In genomic region chr1:75616436-75617433, GRCh38 we compare ENCODE assay signal across 9 cellular contexts. TPM values are rescaled to one million over a fixed set of nuclear protein-coding genes. Genes with fewer than 3 reads are reported as not detected.
A peak's percentile ranks its signal among the peaks of the same experiment; 100 is the strongest.
DNase-seq lines count a peak whose midpoint lies in the region; ATAC-seq, FAIRE-seq and TF ChIP-seq lines count a peak whose summit lies in the region.
"Had no signal": no experiment of that assay in that cellular context is flagged by ENCODE, and none has a peak within 500 bp of the region (broad histone marks: within the 10 kb centered on the region; RNA-seq: fewer than 3 reads in every experiment).

No MANE protein-coding gene starts in this region.

- H3K9me3 ChIP-seq in Peyer's patch, result no peaks in the 10 kb centered on the region
- H3K9me3 ChIP-seq in fibroblast of lung (ENCODE audit: control insufficient read depth, insufficient read depth, low read depth, low read length), result no peaks in the 10 kb centered on the region
- H3K9me3 ChIP-seq in osteoblast (ENCODE audit: low read depth, low read length), result no peaks in the 10 kb centered on the region

- no peak for ATAC-seq in GM18867 (IDR thresholded peaks at IDR 0.05; ENCODE audit: unreplicated experiment)
- no peak for ATAC-seq in GM21619 (IDR thresholded peaks at IDR 0.05; ENCODE audit: unreplicated experiment)
- ATAC-seq: HCT116 had no signal

- H3K27me3 ChIP-seq in Peyer's patch (peaks cover 0 to 24% of the 10 kb centered on the region in 2 donors), fibroblast of lung (ENCODE audit: control insufficient read depth, insufficient read depth, low read length) (peaks cover 16% of the 10 kb centered on the region), osteoblast (ENCODE audit: insufficient read depth, low read length) (peaks cover 34% of the 10 kb centered on the region)

- TF ChIP-seq CTCF in Peyer's patch (IDR thresholded peaks at IDR 0.05) (no peak), fibroblast of lung (conservative IDR thresholded peaks at IDR 0.05 in 1 of 2, IDR thresholded peaks at IDR 0.05 in 1 of 2; ENCODE audit: low read depth in 1 of 2, low read length in 2 of 2) (no peak), osteoblast (IDR thresholded peaks at IDR 0.05; ENCODE audit: extremely low read depth, low read depth, low read length) (no peak), D721Med (IDR thresholded peaks at IDR 0.05; ENCODE audit: insufficient read depth, missing control alignments) (no peak)

- H3K27ac ChIP-seq in Peyer's patch (no peak overlapping the region), fibroblast of lung (ENCODE audit: insufficient read depth, low read length) (no peak overlapping the region), osteoblast (ENCODE audit: low read depth, low read length) (no peak overlapping the region)

- no peaks in the 10 kb centered on the region for H3K79me2 ChIP-seq in fibroblast of lung (ENCODE audit: control insufficient read depth, insufficient read depth, low read length)
- no peaks in the 10 kb centered on the region for H3K79me2 ChIP-seq in osteoblast (ENCODE audit: insufficient read depth, low read length)

- TF ChIP-seq POLR2A in Peyer's patch (IDR thresholded peaks at IDR 0.05), result no peak

- peaks cover 0 to 19% (median 6%) of the 10 kb centered on the region in 4 donors for H3K4me1 ChIP-seq in Peyer's patch
- no peaks in the 10 kb centered on the region for H3K4me1 ChIP-seq in fibroblast of lung (ENCODE audit: control insufficient read depth, extremely low read depth, insufficient read depth, low read length)
- H3K4me1 ChIP-seq in osteoblast (ENCODE audit: insufficient read depth, low read length), result no peaks in the 10 kb centered on the region

- H3K4me2 ChIP-seq in fibroblast of lung (ENCODE audit: extremely low read depth, insufficient read depth, low read length), result peak overlapping the region; percentile 40
- H3K4me2 ChIP-seq in osteoblast (ENCODE audit: insufficient read depth, low read length), result peak overlapping the region; percentile 39

- H3K4me3 ChIP-seq in Peyer's patch, result peak overlapping the region; percentile 31 to 52 (median 48)
- peak overlapping the region in 1 of 4 experiments; percentile 27 for H3K4me3 ChIP-seq in fibroblast of lung (replicated peaks in 1 of 4; ENCODE audit: control extremely low read depth in 1 of 4, insufficient read depth in 1 of 4, low read depth in 3 of 4, low read length in 4 of 4)
- no peak overlapping the region for H3K4me3 ChIP-seq in osteoblast (ENCODE audit: insufficient read depth, low read length)

- no peak overlapping the region for H3K9ac ChIP-seq in fibroblast of lung (ENCODE audit: insufficient read depth, low read length)

- no peak overlapping the region for H2AFZ ChIP-seq in fibroblast of lung (ENCODE audit: low read length)
- no peak overlapping the region for H2AFZ ChIP-seq in osteoblast (ENCODE audit: low read length)

- DNase-seq in Caki2 (ENCODE audit: low read depth) (peak; percentile 8), Peyer's patch (peak in 1 of 3 donors; percentile 46), fibroblast of lung (ENCODE audit: low read depth in 2 of 2) (peak; percentile 27 to 51), osteoblast (ENCODE audit: insufficient read length, low spot score, missing footprints) (peak; percentile 67), D721Med (ENCODE audit: insufficient read length, low spot score) (no peak), DMS53 (lab: John Stamatoyannopoulos, UW) (no peak)

- in situ Hi-C loops in Caki2 (cut with HindIII; ENCODE audit: low pct_unique_long_range_greater_than_20kb, low sequenced_read_pairs), result no loop called here

- H4K20me1 ChIP-seq in fibroblast of lung (ENCODE audit: control insufficient read depth, extremely low read depth, insufficient read depth, low read length), result no peaks in the 10 kb centered on the region
- H4K20me1 ChIP-seq in osteoblast (ENCODE audit: insufficient read depth, low read length), result no peaks in the 10 kb centered on the region

- no peak for FAIRE-seq in D721Med (lab: Jason Lieb, UNC)

- H3K36me3 ChIP-seq in Peyer's patch (no peaks in the 10 kb centered on the region), fibroblast of lung (ENCODE audit: control insufficient read depth, insufficient read depth, low read length) (no peaks in the 10 kb centered on the region), osteoblast (ENCODE audit: insufficient read depth, low read length) (no peaks in the 10 kb centered on the region)

RNA-seq across cellular contexts. Expression of gene SLC44A5, which starts 5.8 kb away (rescaled TPM):
- 0.70 and 1.5 TPM in 2 replicates for total RNA-seq in Caki2 (2014; rRNA removed; shearing (Covaris generic); ENCODE audit: low replicate concordance)
- total RNA-seq in Peyer's patch (under 1 TPM in 2 of 4 donors, not detected in 2; 0.70 to 0.80 TPM), fibroblast of lung (under 0.01 TPM in 2 replicates), osteoblast (under 0.01 and 0.36 TPM in 2 replicates)
- 0.03 TPM in 1 of 2 replicates, not detected in the other for polyA plus RNA-seq in fibroblast of lung
- polyA plus RNA-seq in fibroblast of lung (2012), result 0.03 TPM in 1 of 2 replicates, not detected in the other
- not detected in 2 replicates for polyA minus RNA-seq in fibroblast of lung (ENCODE audit: low replicate concordance)

Comparison
In these comparisons a context has a peak if more than half of its experiments do, and no peak if none do; other contexts are left out.
1. DNase-seq: peak in Caki2 (single experiment), fibroblast of lung (2 of 2) and osteoblast (single experiment); none in D721Med (single experiment) and DMS53 (single experiment).